In the genomic region with DNA sequence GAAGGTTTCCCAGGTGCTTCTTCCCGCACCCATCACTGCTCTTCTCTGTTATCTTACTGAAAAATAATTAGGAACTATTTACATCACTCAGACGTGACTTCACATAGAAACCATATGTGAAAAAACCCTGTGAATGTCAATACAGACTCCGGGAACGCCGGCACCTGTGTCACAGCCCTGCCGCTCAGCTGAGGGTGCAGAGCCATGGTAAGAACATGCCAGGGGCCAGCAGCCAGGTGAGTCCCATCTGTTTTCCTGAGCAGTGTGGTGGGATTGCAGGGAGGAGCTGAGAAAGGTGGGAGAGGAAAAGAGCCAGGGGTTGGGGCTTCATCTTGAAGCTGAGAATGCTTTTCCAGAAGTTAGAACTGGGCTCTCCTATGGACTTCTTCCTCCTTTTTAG, we compare ENCODE assay signal across 2 cellular contexts.
TF ChIP-seq lines count a peak whose summit lies in the region.

No MANE protein-coding gene starts in this region.

TF ChIP-seq in SK-N-SH, 30 proteins besides CTCF, POLR2A, EP300 and RAD21 (continued from another document):
- TF ChIP-seq RFX5 (IDR thresholded peaks at IDR 0.05; ENCODE audit: low read length) = no peak
TF ChIP-seq in SK-N-SH: peak in this region for 0.

TF ChIP-seq in SK-N-SH treated with all-trans-retinoic acid at 6 μM for 48 hours, 23 proteins besides CTCF, POLR2A, EP300 and RAD21 (continued from another document):
- TF ChIP-seq TCF4 (CRISPR knock-in tag; IDR thresholded peaks at IDR 0.05; ENCODE audit: borderline replicate concordance) = no peak
- TF ChIP-seq, protein P1, sequence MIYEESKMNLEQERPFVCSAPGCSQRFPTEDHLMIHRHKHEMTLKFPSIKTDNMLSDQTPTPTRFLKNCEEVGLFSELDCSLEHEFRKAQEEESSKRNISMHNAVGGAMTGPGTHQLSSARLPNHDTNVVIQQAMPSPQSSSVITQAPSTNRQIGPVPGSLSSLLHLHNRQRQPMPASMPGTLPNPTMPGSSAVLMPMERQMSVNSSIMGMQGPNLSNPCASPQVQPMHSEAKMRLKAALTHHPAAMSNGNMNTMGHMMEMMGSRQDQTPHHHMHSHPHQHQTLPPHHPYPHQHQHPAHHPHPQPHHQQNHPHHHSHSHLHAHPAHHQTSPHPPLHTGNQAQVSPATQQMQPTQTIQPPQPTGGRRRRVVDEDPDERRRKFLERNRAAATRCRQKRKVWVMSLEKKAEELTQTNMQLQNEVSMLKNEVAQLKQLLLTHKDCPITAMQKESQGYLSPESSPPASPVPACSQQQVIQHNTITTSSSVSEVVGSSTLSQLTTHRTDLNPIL (CRISPR knock-in tag; IDR thresholded peaks at IDR 0.05; ENCODE audit: low read depth) = no peak
- no peak for TF ChIP-seq ZNF565 (CRISPR knock-in tag; conservative IDR thresholded peaks at IDR 0.05; ENCODE audit: low read depth)
- TF ChIP-seq ARNTL (CRISPR knock-in tag; IDR thresholded peaks at IDR 0.05; ENCODE audit: borderline replicate concordance, low read depth) = no peak
- no peak for TF ChIP-seq ESRRG (CRISPR knock-in tag; IDR thresholded peaks at IDR 0.05)
- TF ChIP-seq, protein P2, sequence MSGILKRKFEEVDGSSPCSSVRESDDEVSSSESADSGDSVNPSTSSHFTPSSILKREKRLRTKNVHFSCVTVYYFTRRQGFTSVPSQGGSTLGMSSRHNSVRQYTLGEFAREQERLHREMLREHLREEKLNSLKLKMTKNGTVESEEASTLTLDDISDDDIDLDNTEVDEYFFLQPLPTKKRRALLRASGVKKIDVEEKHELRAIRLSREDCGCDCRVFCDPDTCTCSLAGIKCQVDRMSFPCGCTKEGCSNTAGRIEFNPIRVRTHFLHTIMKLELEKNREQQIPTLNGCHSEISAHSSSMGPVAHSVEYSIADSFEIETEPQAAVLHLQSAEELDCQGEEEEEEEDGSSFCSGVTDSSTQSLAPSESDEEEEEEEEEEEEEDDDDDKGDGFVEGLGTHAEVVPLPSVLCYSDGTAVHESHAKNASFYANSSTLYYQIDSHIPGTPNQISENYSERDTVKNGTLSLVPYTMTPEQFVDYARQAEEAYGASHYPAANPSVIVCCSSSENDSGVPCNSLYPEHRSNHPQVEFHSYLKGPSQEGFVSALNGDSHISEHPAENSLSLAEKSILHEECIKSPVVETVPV (CRISPR knock-in tag; IDR thresholded peaks at IDR 0.05) = no peak
- no peak for TF ChIP-seq OSR1 (CRISPR knock-in tag; IDR thresholded peaks at IDR 0.05)
- TF ChIP-seq BACH2 (CRISPR knock-in tag; IDR thresholded peaks at IDR 0.05; ENCODE audit: borderline replicate concordance) = no peak
- TF ChIP-seq ZFP3 (CRISPR knock-in tag; IDR thresholded peaks at IDR 0.05) = no peak
- no peak for TF ChIP-seq CSDC2 (CRISPR knock-in tag; IDR thresholded peaks at IDR 0.05)
- TF ChIP-seq RARB (CRISPR knock-in tag; IDR thresholded peaks at IDR 0.05) = no peak
- TF ChIP-seq, protein P3, sequence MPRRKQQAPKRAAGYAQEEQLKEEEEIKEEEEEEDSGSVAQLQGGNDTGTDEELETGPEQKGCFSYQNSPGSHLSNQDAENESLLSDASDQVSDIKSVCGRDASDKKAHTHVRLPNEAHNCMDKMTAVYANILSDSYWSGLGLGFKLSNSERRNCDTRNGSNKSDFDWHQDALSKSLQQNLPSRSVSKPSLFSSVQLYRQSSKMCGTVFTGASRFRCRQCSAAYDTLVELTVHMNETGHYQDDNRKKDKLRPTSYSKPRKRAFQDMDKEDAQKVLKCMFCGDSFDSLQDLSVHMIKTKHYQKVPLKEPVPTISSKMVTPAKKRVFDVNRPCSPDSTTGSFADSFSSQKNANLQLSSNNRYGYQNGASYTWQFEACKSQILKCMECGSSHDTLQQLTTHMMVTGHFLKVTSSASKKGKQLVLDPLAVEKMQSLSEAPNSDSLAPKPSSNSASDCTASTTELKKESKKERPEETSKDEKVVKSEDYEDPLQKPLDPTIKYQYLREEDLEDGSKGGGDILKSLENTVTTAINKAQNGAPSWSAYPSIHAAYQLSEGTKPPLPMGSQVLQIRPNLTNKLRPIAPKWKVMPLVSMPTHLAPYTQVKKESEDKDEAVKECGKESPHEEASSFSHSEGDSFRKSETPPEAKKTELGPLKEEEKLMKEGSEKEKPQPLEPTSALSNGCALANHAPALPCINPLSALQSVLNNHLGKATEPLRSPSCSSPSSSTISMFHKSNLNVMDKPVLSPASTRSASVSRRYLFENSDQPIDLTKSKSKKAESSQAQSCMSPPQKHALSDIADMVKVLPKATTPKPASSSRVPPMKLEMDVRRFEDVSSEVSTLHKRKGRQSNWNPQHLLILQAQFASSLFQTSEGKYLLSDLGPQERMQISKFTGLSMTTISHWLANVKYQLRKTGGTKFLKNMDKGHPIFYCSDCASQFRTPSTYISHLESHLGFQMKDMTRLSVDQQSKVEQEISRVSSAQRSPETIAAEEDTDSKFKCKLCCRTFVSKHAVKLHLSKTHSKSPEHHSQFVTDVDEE (CRISPR knock-in tag; IDR thresholded peaks at IDR 0.05) = no peak
- TF ChIP-seq ZNF8 (CRISPR knock-in tag; IDR thresholded peaks at IDR 0.05) = no peak
